Comparison of ENCODE assay signal across 12 cellular contexts in the genomic region with DNA sequence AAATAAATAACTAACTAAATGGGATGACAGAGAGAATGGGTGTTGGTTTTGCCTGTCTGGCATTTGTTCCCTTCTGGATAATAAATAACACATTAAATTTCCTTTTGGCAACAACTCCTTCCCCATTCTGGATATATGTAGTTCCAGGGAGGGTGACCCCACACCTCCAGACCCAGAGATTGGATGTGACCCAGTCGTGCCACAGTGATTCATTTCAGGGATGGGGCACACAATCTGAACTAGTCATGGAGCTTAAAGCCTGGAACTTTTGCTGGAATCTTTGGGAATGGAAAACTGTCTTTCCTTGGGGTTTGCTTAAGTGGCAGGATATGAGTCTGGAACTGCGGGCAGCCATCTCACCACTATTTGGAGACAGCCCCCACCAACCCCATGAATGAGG. TPM values are rescaled to one million over a fixed set of nuclear protein-coding genes. Genes with fewer than 3 reads are reported as not detected.
DNase-seq lines count a peak whose midpoint lies in the region; ATAC-seq and TF ChIP-seq lines count a peak whose summit lies in the region.
"Had no signal": no experiment of that assay in that cellular context is flagged by ENCODE, and none has a peak within 500 bp of the region (broad histone marks: within the 10 kb centered on the region; RNA-seq: fewer than 3 reads in every experiment).

No MANE protein-coding gene starts in this region.

- peak overlapping the region; percentile 52 for H3K27ac Mint-ChIP-seq in activated CD4-positive, alpha-beta T cell treated with anti-CD3 and anti-CD28 coated beads for 36 hours
- H3K27ac Mint-ChIP-seq in activated T-helper 17 cell treated with anti-CD3 and anti-CD28 coated beads, Interleukin-2, amount 50 U/mL, for 72 hours = peak overlapping the region; percentile 33

- no peak overlapping the region for H3K4me3 Mint-ChIP-seq in activated CD4-positive, alpha-beta T cell treated with anti-CD3 and anti-CD28 coated beads for 36 hours
- no peak overlapping the region for H3K4me3 Mint-ChIP-seq in activated T-helper 17 cell treated with anti-CD3 and anti-CD28 coated beads, Interleukin-2, amount 50 U/mL, for 72 hours

- H3K27me3 Mint-ChIP-seq in activated CD4-positive, alpha-beta T cell treated with anti-CD3 and anti-CD28 coated beads for 36 hours = no peaks in the 10 kb centered on the region
- H3K27me3 Mint-ChIP-seq in activated T-helper 17 cell treated with anti-CD3 and anti-CD28 coated beads, Interleukin-2, amount 50 U/mL, for 72 hours = no peaks in the 10 kb centered on the region

- H3K9me3 Mint-ChIP-seq in activated CD4-positive, alpha-beta T cell treated with anti-CD3 and anti-CD28 coated beads for 36 hours (ENCODE audit: low read depth) = no peaks in the 10 kb centered on the region
- H3K9me3 Mint-ChIP-seq in activated T-helper 17 cell treated with anti-CD3 and anti-CD28 coated beads, Interleukin-2, amount 50 U/mL, for 72 hours = no peaks in the 10 kb centered on the region

- H3K27ac ChIP-seq in left lung (peak overlapping the region; percentile 3 to 30), suprapubic skin (no peak overlapping the region)
- H3K27ac ChIP-seq: 22Rv1 had no signal

- CTCF ChIA-PET in activated CD4-positive, alpha-beta T cell treated with anti-CD3 and anti-CD28 coated beads for 36 hours (lab: Charles Lee) = interaction anchor here (1.2 to 3.3 kb wide), 4 partner anchors 9 to 199 kb away, joined by 3 to 15 read pairs (median 6); no protein-coding TSS in a partner anchor

- H3K4me1 Mint-ChIP-seq in activated CD4-positive, alpha-beta T cell treated with anti-CD3 and anti-CD28 coated beads for 36 hours = peaks cover 83% of the 10 kb centered on the region
- H3K4me1 Mint-ChIP-seq in activated T-helper 17 cell treated with anti-CD3 and anti-CD28 coated beads, Interleukin-2, amount 50 U/mL, for 72 hours = peaks cover 65% of the 10 kb centered on the region

- intact Hi-C loops in activated CD4-positive, alpha-beta T cell treated with anti-CD3 and anti-CD28 coated beads for 36 hours (cut with DNase I, micrococcal nuclease) = loop anchor here in 1 of 2 experiments (10.0 kb wide), 1 partner anchor 1382 kb away; no protein-coding TSS in a partner anchor
- intact Hi-C loops in left lung (cut with DNase I) = no loop called here

- no peak for DNase-seq in activated CD4-positive, alpha-beta T cell treated with anti-CD3 and anti-CD28 coated beads for 36 hours
- no peak for DNase-seq in activated CD4-positive, alpha-beta T cell treated with anti-CD3 and anti-CD28 coated beads, Interleukin-2, amount 50 U/mL, for 48 hours
- DNase-seq in left lung (no peak), suprapubic skin (ENCODE audit: low spot score in 2 of 2) (no peak), SHP77 (lab: John Stamatoyannopoulos, UW) (no peak), NCI-H69 (lab: John Stamatoyannopoulos, UW) (no peak), SIG-M5 treated with dmso at 0.1 percent for 504 hours (lab: John Stamatoyannopoulos, UW; ENCODE audit: unreplicated experiment) (no peak)
- DNase-seq: activated CD8-positive, alpha-beta memory T cell treated with anti-CD3 and anti-CD28 coated beads for 24 hours; Karpas-422 had no signal

- H3K36me3 Mint-ChIP-seq in activated CD4-positive, alpha-beta T cell treated with anti-CD3 and anti-CD28 coated beads for 36 hours (ENCODE audit: low read depth) = peaks cover 3% of the 10 kb centered on the region
- H3K36me3 Mint-ChIP-seq in activated T-helper 17 cell treated with anti-CD3 and anti-CD28 coated beads, Interleukin-2, amount 50 U/mL, for 72 hours (ENCODE audit: low read depth) = peaks cover 24% of the 10 kb centered on the region

- TF ChIP-seq CTCF in left lung (IDR thresholded peaks at IDR 0.05) = no peak
- TF ChIP-seq CTCF in suprapubic skin (IDR thresholded peaks at IDR 0.05) = no peak

- TF ChIP-seq EP300 in suprapubic skin (IDR thresholded peaks at IDR 0.05) = no peak

- no peak overlapping the region for H3K4me3 ChIP-seq in left lung
- peak overlapping the region; percentile 17 for H3K4me3 ChIP-seq in suprapubic skin
- H3K4me3 ChIP-seq: mucosa of descending colon had no signal

- H3K9me3 ChIP-seq in left lung (no peaks in the 10 kb centered on the region), suprapubic skin (no peaks in the 10 kb centered on the region)
- H3K9me3 ChIP-seq: mucosa of descending colon had no signal

- H3K27me3 ChIP-seq in left lung (no peaks in the 10 kb centered on the region), suprapubic skin (no peaks in the 10 kb centered on the region)

- WGBS in suprapubic skin = 60% methylated on average over 2 of the region's 2 CpGs

- TF ChIP-seq POLR2A in suprapubic skin (IDR thresholded peaks at IDR 0.05) = no peak

- H3K36me3 ChIP-seq in left lung = no peaks in the 10 kb centered on the region
- H3K36me3 ChIP-seq in suprapubic skin = peaks cover 2% of the 10 kb centered on the region

- ATAC-seq in activated CD4-positive, alpha-beta T cell treated with anti-CD3 and anti-CD28 coated beads for 36 hours = no peak
- ATAC-seq in activated T-helper 17 cell treated with anti-CD3 and anti-CD28 coated beads, Interleukin-2, amount 50 U/mL, for 72 hours (replicated peaks) = no peak
- ATAC-seq in left lung = no peak

- peaks cover 18 to 86% of the 10 kb centered on the region in 2 donors for H3K4me1 ChIP-seq in left lung
- peaks cover 88% of the 10 kb centered on the region for H3K4me1 ChIP-seq in suprapubic skin

- POLR2A ChIA-PET in activated CD4-positive, alpha-beta T cell treated with anti-CD3 and anti-CD28 coated beads for 36 hours (lab: Charles Lee) = interaction anchor here (0.7 kb wide), 1 partner anchor 180 kb away, joined by 3 read pairs; no protein-coding TSS in a partner anchor

RNA-seq across cellular contexts. Expression of a gene that starts 11.3 kb away (rescaled TPM):
- total RNA-seq in activated CD4-positive, alpha-beta T cell treated with anti-CD3 and anti-CD28 coated beads for 36 hours = 10 to 100 TPM; 20.2 to 22.3 TPM
- total RNA-seq in activated T-helper 17 cell treated with anti-CD3 and anti-CD28 coated beads, Interleukin-2, amount 50 U/mL, for 72 hours = 10 to 100 TPM in 1 of 2 donors, 1 to 10 TPM in 1; 9.1 to 19.0 TPM
- total RNA-seq in left lung (10 to 100 TPM; 25.2 to 42.0 TPM), suprapubic skin (100 to 1,000 TPM in 3 of 4 donors, 10 to 100 TPM in 1; 90.0 to 118 (median 109) TPM)
